ENCODE assay signal across 18 cellular contexts in genomic region chr6:13461805-13462204, GRCh38. TPM values are rescaled to one million over a fixed set of nuclear protein-coding genes. Genes with fewer than 3 reads are reported as not detected.
DNase-seq lines count a peak whose midpoint lies in the region; ATAC-seq and TF ChIP-seq lines count a peak whose summit lies in the region.
"Had no signal": no experiment of that assay in that cellular context is flagged by ENCODE, and none has a peak within 500 bp of the region (broad histone marks: within the 10 kb centered on the region; RNA-seq: fewer than 3 reads in every experiment).

No MANE protein-coding gene starts in this region.

- peaks cover under 1 to 3% (median 2%) of the 10 kb centered on the region in 3 donors for H3K27me3 Mint-ChIP-seq in CD14-positive monocyte (ENCODE audit: low read depth in 3 of 3)
- peaks cover 3% of the 10 kb centered on the region for H3K27me3 Mint-ChIP-seq in T-helper 17 cell
- H3K27me3 Mint-ChIP-seq: stimulated activated naive CD8-positive, alpha-beta T cell treated with anti-CD3 and anti-CD28 coated beads, Interleukin-15, amount 100 ng/mL, for 72 hours had no signal

- H3K36me3 Mint-ChIP-seq in CD14-positive monocyte = peaks cover 18% of the 10 kb centered on the region in 2 donors
- H3K36me3 Mint-ChIP-seq in T-helper 17 cell (ENCODE audit: low read depth) = no peaks in the 10 kb centered on the region
- H3K36me3 Mint-ChIP-seq: WTC11 had no signal

- H3K27me3 ChIP-seq in HL-60 (ENCODE audit: insufficient read depth, poor library complexity, severe bottlenecking) (no peaks in the 10 kb centered on the region), liver (ENCODE audit: control insufficient read depth in 4 of 4, insufficient read depth in 4 of 4, low read length in 3 of 4) (no peaks in the 10 kb centered on the region)
- H3K27me3 ChIP-seq: BLaER1 treated with 17β-estradiol and CSF1 and Interleukin-3, amounts not matched to agents 10 nM and 100 nM; SJSA1 had no signal

- DNase-seq in CD14-positive monocyte (ENCODE audit: low spot score) (peak; percentile 96), HL-60 (ENCODE audit: low read depth in 1 of 2, low spot score in 1 of 2) (peak; percentile 75 to 92), T-helper 17 cell (no peak), NCI-H1092 (lab: John Stamatoyannopoulos, UW) (no peak), T1000 (lab: John Stamatoyannopoulos, UW) (no peak)
- no peak for DNase-seq in activated CD4-positive, alpha-beta T cell treated with anti-CD3 and anti-CD28 coated beads, Interleukin-2, amount 50 U/mL, for 48 hours
- DNase-seq: activated T-cell treated with anti-CD3 and anti-CD28 coated beads for 4 hours; amniotic stem cell; dermis blood vessel endothelial cell; H7; NCI-H1436; NCI-H524 treated with DMSO at 0.1 percent for 48 hours; stimulated activated naive CD8-positive, alpha-beta T cell treated with anti-CD3 and anti-CD28 coated beads, Interleukin-15, amount 100 ng/mL, for 72 hours had no signal

- peak overlapping the region; percentile 35 for H3K27ac ChIP-seq in HL-60 (replicated peaks)
- no peak overlapping the region for H3K27ac ChIP-seq in liver (ENCODE audit: low read depth in 1 of 2, low read length in 2 of 2)

- no peaks in the 10 kb centered on the region for H3K9me3 Mint-ChIP-seq in CD14-positive monocyte
- H3K9me3 Mint-ChIP-seq: stimulated activated naive CD8-positive, alpha-beta T cell treated with anti-CD3 and anti-CD28 coated beads, Interleukin-15, amount 100 ng/mL, for 72 hours; WTC11 had no signal

- H3K36me3 ChIP-seq in liver (ENCODE audit: control insufficient read depth in 4 of 4, insufficient read depth in 3 of 4, low read depth in 1 of 4, low read length in 3 of 4) = no peaks in the 10 kb centered on the region
- H3K36me3 ChIP-seq: SJSA1 had no signal

- H3K4me1 Mint-ChIP-seq in CD14-positive monocyte (peaks cover 51% of the 10 kb centered on the region), T-helper 17 cell (peaks cover 28% of the 10 kb centered on the region)

- peaks cover 0 to 14% (median 1%) of the 10 kb centered on the region in 4 donors for H3K4me1 ChIP-seq in liver (ENCODE audit: control insufficient read depth in 4 of 4, insufficient read depth in 4 of 4, low read length in 3 of 4)

- TF ChIP-seq CTCF in CD14-positive monocyte (IDR thresholded peaks at IDR 0.05) = no peak
- TF ChIP-seq CTCF in HL-60 (IDR thresholded peaks at IDR 0.05; ENCODE audit: insufficient read depth, low read length) = no peak
- no peak for TF ChIP-seq CTCF in liver (IDR thresholded peaks at IDR 0.05; ENCODE audit: low read depth, low read length, missing input control)

- H3K4me3 ChIP-seq in HL-60 (replicated peaks; ENCODE audit: insufficient read depth, low read length) (no peak overlapping the region), liver (ENCODE audit: low read depth in 1 of 3, low read length in 3 of 3) (no peak overlapping the region)
- H3K4me3 ChIP-seq: BLaER1 treated with 17β-estradiol and CSF1 and Interleukin-3, amounts not matched to agents 10 nM and 100 nM; SJSA1 had no signal

- H3K9me3 ChIP-seq in T-helper 17 cell (ENCODE audit: control insufficient read depth, low read length, poor library complexity, severe bottlenecking) = no peaks in the 10 kb centered on the region
- H3K9me3 ChIP-seq in liver (ENCODE audit: control insufficient read depth in 4 of 4, low read length in 3 of 4) = no peaks in the 10 kb centered on the region
- H3K9me3 ChIP-seq: SJSA1 had no signal

- peak overlapping the region in 1 of 2 donors; percentile 12 for H3K4me3 Mint-ChIP-seq in CD14-positive monocyte
- no peak overlapping the region for H3K4me3 Mint-ChIP-seq in T-helper 17 cell

- intact Hi-C loops in CD14-positive monocyte (cut with micrococcal nuclease) = loop anchor here in 1 of 2 donors (5.0 kb wide), 1 partner anchor 65 kb away; no protein-coding TSS in a partner anchor

- peak; percentile 5 to 65 for TF ChIP-seq RAD21 in liver (IDR thresholded peaks at IDR 0.05)

- H3K9ac ChIP-seq in liver (ENCODE audit: low read depth in 1 of 2, low read length in 2 of 2) = no peak overlapping the region
- H3K9ac ChIP-seq: BLaER1 treated with 17β-estradiol and CSF1 and Interleukin-3, amounts not matched to agents 10 nM and 100 nM had no signal

- WGBS in liver = 67% methylated on average over 6 of the region's 6 CpGs

- peak overlapping the region; percentile 86 to 94 (median 92) for H3K27ac Mint-ChIP-seq in CD14-positive monocyte
- H3K27ac Mint-ChIP-seq in T-helper 17 cell = peak overlapping the region; percentile 14

- ATAC-seq in T-helper 17 cell (peak; percentile 30), HG03457 (IDR thresholded peaks at IDR 0.05; ENCODE audit: unreplicated experiment) (no peak)
- ATAC-seq: stimulated activated naive CD8-positive, alpha-beta T cell treated with anti-CD3 and anti-CD28 coated beads, Interleukin-15, amount 100 ng/mL, for 72 hours had no signal

TF ChIP-seq in liver, 16 proteins besides CTCF, POLR2A, EP300 and RAD21:
- TF ChIP-seq EGR1 (IDR thresholded peaks at IDR 0.05; ENCODE audit: low read depth in 2 of 2) = no peak
- TF ChIP-seq REST (IDR thresholded peaks at IDR 0.05) = no peak
- no peak for TF ChIP-seq ZBTB33 (IDR thresholded peaks at IDR 0.05)
- peak; percentile 3 for TF ChIP-seq FOXA2 (IDR thresholded peaks at IDR 0.05)
- no peak for TF ChIP-seq FOXA1 (IDR thresholded peaks at IDR 0.05)
- TF ChIP-seq HNF4A (conservative IDR thresholded peaks at IDR 0.05) = peak; percentile 63 to 66
- no peak for TF ChIP-seq YY1 (IDR thresholded peaks at IDR 0.05)
- peak; percentile 82 to 93 for TF ChIP-seq RXRA (IDR thresholded peaks at IDR 0.05)
- TF ChIP-seq TAF1 (conservative IDR thresholded peaks at IDR 0.05) = no peak
- TF ChIP-seq ATF3 (IDR thresholded peaks at IDR 0.05) = peak; percentile 62
- peak; percentile 53 to 73 for TF ChIP-seq JUND (IDR thresholded peaks at IDR 0.05)
- peak; percentile 57 for TF ChIP-seq SP1 (IDR thresholded peaks at IDR 0.05)
- no peak for TF ChIP-seq MAX (IDR thresholded peaks at IDR 0.05)
- no peak for TF ChIP-seq HNF4G (IDR thresholded peaks at IDR 0.05)
- no peak for TF ChIP-seq NR2F2 (IDR thresholded peaks at IDR 0.05)
- TF ChIP-seq GABPA (IDR thresholded peaks at IDR 0.05 in 1 of 2, conservative IDR thresholded peaks at IDR 0.05 in 1 of 2) = no peak

RNA-seq across cellular contexts. Expression of gene GFOD1, which starts 25.6 kb away (rescaled TPM):
- polyA plus RNA-seq in CD14-positive monocyte (1 to 10 TPM; 2.4 TPM), liver (1 to 10 TPM; 2.6 TPM)
- total RNA-seq in T-helper 17 cell (1 to 10 TPM; 1.4 to 3.1 TPM), liver (10 to 100 TPM in 1 of 2 donors, 1 to 10 TPM in 1; 7.4 to 16.8 TPM)

Comparison
In these comparisons a context has a peak if more than half of its experiments do, and no peak if none do; other contexts are left out.
1. DNase-seq: peak in CD14-positive monocyte (single experiment) and HL-60 (2 of 2); none in T-helper 17 cell (0 of 3), activated CD4-positive, alpha-beta T cell treated with anti-CD3 and anti-CD28 coated beads, Interleukin-2, amount 50 U/mL, for 48 hours (0 of 2), NCI-H1092 (single experiment) and T1000 (single experiment).